1 cellular context compared by ENCODE assay signal in the genomic region with DNA sequence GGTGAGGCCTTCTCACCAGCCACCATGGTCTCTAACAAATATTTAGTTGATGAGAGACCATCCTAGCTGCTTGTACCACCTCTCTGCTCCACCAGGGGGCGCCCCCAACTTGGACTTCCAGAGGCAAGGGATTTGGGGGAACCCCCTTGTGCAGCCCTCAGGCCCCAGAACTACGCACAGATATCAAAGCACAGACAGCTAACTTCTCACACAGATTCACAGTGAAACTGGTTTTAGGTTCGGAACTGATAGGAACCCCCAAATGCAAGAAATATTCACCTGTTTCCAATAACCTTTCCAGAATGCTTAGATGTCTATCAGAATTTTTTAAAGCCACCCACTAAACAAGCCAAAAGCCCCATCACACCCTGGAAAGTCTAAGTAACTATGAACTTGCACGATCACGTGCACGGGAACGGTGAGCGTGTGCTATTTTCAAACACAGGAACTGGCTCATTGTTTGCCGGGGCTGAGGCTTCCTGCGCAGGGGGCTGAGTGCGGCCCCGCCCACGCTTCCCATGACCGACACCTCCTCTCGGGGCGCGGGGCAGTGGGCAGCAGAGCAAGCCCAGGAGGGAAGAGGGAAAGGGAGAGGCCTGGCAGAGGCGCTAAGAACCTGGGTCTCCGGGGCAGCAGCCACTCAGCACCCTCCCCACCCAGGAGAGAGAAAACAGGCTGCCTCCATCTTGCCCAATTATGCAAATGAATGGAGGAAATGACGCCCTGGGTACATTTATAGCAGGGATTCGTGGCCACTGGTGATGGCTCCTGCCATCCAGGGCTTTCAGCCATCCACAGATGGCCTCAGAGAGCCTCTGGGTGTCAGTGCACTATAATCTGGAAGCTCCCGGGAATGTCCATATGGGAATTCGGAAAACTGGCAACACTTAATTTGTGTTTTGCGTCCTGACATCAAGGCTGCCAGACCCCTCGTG.
TF ChIP-seq lines count a peak whose summit lies in the region.

No MANE protein-coding gene starts in this region.

TF ChIP-seq in K562, 482 proteins besides CTCF, POLR2A, EP300 and RAD21 (continued from another document):
- TF ChIP-seq, protein P1, sequence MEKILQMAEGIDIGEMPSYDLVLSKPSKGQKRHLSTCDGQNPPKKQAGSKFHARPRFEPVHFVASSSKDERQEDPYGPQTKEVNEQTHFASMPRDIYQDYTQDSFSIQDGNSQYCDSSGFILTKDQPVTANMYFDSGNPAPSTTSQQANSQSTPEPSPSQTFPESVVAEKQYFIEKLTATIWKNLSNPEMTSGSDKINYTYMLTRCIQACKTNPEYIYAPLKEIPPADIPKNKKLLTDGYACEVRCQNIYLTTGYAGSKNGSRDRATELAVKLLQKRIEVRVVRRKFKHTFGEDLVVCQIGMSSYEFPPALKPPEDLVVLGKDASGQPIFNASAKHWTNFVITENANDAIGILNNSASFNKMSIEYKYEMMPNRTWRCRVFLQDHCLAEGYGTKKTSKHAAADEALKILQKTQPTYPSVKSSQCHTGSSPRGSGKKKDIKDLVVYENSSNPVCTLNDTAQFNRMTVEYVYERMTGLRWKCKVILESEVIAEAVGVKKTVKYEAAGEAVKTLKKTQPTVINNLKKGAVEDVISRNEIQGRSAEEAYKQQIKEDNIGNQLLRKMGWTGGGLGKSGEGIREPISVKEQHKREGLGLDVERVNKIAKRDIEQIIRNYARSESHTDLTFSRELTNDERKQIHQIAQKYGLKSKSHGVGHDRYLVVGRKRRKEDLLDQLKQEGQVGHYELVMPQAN (IDR thresholded peaks at IDR 0.05; ENCODE audit: borderline replicate concordance) = no peak
- TF ChIP-seq PPARD (CRISPR knock-in tag; IDR thresholded peaks at IDR 0.05) (no peak), EGR1 (conservative IDR thresholded peaks at IDR 0.05) (peak; percentile 55), NRF1 (conservative IDR thresholded peaks at IDR 0.05 in 1 of 2, IDR thresholded peaks at IDR 0.05 in 1 of 2) (peak; percentile 44 to 60; a peak in 3 of 4 replicates), ELF2 (CRISPR knock-in tag; IDR thresholded peaks at IDR 0.05) (no peak), HEY1 (CRISPR knock-in tag; IDR thresholded peaks at IDR 0.05; ENCODE audit: borderline replicate concordance) (no peak), CAMTA2 (CRISPR knock-in tag; conservative IDR thresholded peaks at IDR 0.05) (no peak)
